8 cellular contexts compared by ENCODE assay signal in genomic region chr1:161390559-161390858, GRCh38. TPM values are rescaled to one million over a fixed set of nuclear protein-coding genes. Genes with fewer than 3 reads are reported as not detected.
DNase-seq lines count a peak whose midpoint lies in the region; ATAC-seq and TF ChIP-seq lines count a peak whose summit lies in the region.

No MANE protein-coding gene starts in this region.

- dilution Hi-C loops in mammary epithelial cell (cut with HindIII; ENCODE audit: low sequenced_read_pairs): loop anchor here (25.0 kb wide), 1 partner anchor 178 kb away; the partner anchor contains the start of genes APOA2, FCER1G and NDUFS2

- no peaks in the 10 kb centered on the region for H3K27me3 ChIP-seq in HUES48 (ENCODE audit: control insufficient read depth, insufficient read depth, low read length)
- H3K27me3 ChIP-seq in mammary epithelial cell (ENCODE audit: insufficient read depth, low read length): no peaks in the 10 kb centered on the region
- no peaks in the 10 kb centered on the region for H3K27me3 ChIP-seq in muscle layer of colon (ENCODE audit: control insufficient read depth in 1 of 2, insufficient read depth in 2 of 2, low read length in 2 of 2)

- in situ Hi-C loops in mammary epithelial cell (cut with MboI; ENCODE audit: low sequenced_read_pairs in 2 of 2): no loop called here

- H3K4me2 ChIP-seq in mammary epithelial cell (ENCODE audit: insufficient read depth, low read depth, low read length): peak overlapping the region; percentile 100

- intact Hi-C loops in mammary epithelial cell (cut with micrococcal nuclease): no loop called here

- H3K36me3 ChIP-seq in HUES48 (ENCODE audit: control insufficient read depth, insufficient read depth, low read length): no peaks in the 10 kb centered on the region
- H3K36me3 ChIP-seq in mammary epithelial cell (ENCODE audit: insufficient read depth, low read length): no peaks in the 10 kb centered on the region
- no peaks in the 10 kb centered on the region for H3K36me3 ChIP-seq in muscle layer of colon (ENCODE audit: insufficient read depth, low read length)

- H3K9me3 ChIP-seq in HUES48 (ENCODE audit: control insufficient read depth, insufficient read depth, low read length): no peaks in the 10 kb centered on the region
- no peaks in the 10 kb centered on the region for H3K9me3 ChIP-seq in mammary epithelial cell (replicated peaks; ENCODE audit: insufficient read depth, low read length)
- H3K9me3 ChIP-seq in muscle layer of colon (ENCODE audit: low read length): no peaks in the 10 kb centered on the region

- peak overlapping the region; percentile 21; the same call in 1 of the 2 replicates for H3K9ac ChIP-seq in HUES48 (ENCODE audit: low read depth, low read length)
- peak overlapping the region; percentile 91 for H3K9ac ChIP-seq in mammary epithelial cell (ENCODE audit: insufficient read depth, low read length)
- H3K9ac ChIP-seq in muscle layer of colon (ENCODE audit: low read length): peak overlapping the region; percentile 71

- no peak for TF ChIP-seq CTCF in mammary epithelial cell (conservative IDR thresholded peaks at IDR 0.05 in 1 of 2, IDR thresholded peaks at IDR 0.05 in 1 of 2; ENCODE audit: extremely low read depth in 1 of 2, insufficient read depth in 1 of 2, low read depth in 1 of 2, low read length in 2 of 2)

- CTCF ChIA-PET in mammary epithelial cell (lab: Charles Lee; ENCODE audit: low non-redundant PET): no interaction called here

- no peak for ATAC-seq in HG03520 (IDR thresholded peaks at IDR 0.05; ENCODE audit: unreplicated experiment)
- no peak for ATAC-seq in GM19324 (IDR thresholded peaks at IDR 0.05; ENCODE audit: low FRiP score, unreplicated experiment)

- WGBS in mammary epithelial cell (ENCODE audit: low coverage, missing lambda C conversion rate): under 1% methylated on average over 13 of the region's 13 CpGs

- H3K4me3 ChIP-seq in HUES48 (ENCODE audit: low read depth, low read length): peak overlapping the region; percentile 92
- peak overlapping the region; percentile 56 to 91 (median 90) for H3K4me3 ChIP-seq in mammary epithelial cell (replicated peaks in 1 of 3; ENCODE audit: insufficient read depth in 1 of 3, low read depth in 2 of 3, low read length in 3 of 3)
- peak overlapping the region; percentile 40 to 76 for H3K4me3 ChIP-seq in muscle layer of colon (ENCODE audit: low read depth in 1 of 2, low read length in 2 of 2)

- H3K4me1 ChIP-seq in HUES48 (ENCODE audit: control insufficient read depth, insufficient read depth, low read length) (no peaks in the 10 kb centered on the region), mammary epithelial cell (ENCODE audit: insufficient read depth, low read length) (peaks cover 14% of the 10 kb centered on the region), muscle layer of colon (ENCODE audit: insufficient read depth, low read length) (no peaks in the 10 kb centered on the region)

- H3K27ac ChIP-seq in HUES48 (ENCODE audit: low read depth, low read length) (peak overlapping the region; percentile 7), mammary epithelial cell (ENCODE audit: insufficient read depth, low read depth, low read length) (peak overlapping the region; percentile 77), muscle layer of colon (ENCODE audit: low read depth, low read length) (peak overlapping the region; percentile 54)

- DNase-seq in ELR (ENCODE audit: low read depth) (peak; percentile 51), mammary epithelial cell (no peak), NCI-H2029 (lab: John Stamatoyannopoulos, UW) (no peak), COR-L47 (lab: John Stamatoyannopoulos, UW) (no peak)

- no peaks in the 10 kb centered on the region for H4K20me1 ChIP-seq in mammary epithelial cell (ENCODE audit: insufficient read depth, low read length)

- H3K79me2 ChIP-seq in mammary epithelial cell (ENCODE audit: insufficient read depth, low read length): no peaks in the 10 kb centered on the region

- BruUV-seq in mammary epithelial cell (replicated peaks; lab: Mats Ljungman, UMichigan): TSS peak; percentile 77

- peak overlapping the region; percentile 100 for H2AFZ ChIP-seq in mammary epithelial cell (ENCODE audit: low read depth, low read length)

RNA-seq across cellular contexts. Expression of gene CFAP126, which starts 22.8 kb away (rescaled TPM):
- total RNA-seq in mammary epithelial cell: not detected
- not detected for polyA plus RNA-seq in mammary epithelial cell
- polyA minus RNA-seq in mammary epithelial cell: not detected

Comparison
In these comparisons a context has a peak if more than half of its experiments do, and no peak if none do; other contexts are left out.
1. H3K27ac ChIP-seq: peak in every context shown above with its lines; median percentile 77 in mammary epithelial cell; 54 in muscle layer of colon; 7 in HUES48.
2. H3K9ac ChIP-seq: peak in every context shown above with its lines; median percentile 91 in mammary epithelial cell; 71 in muscle layer of colon; 21 in HUES48.